ENCODE assay signal across 8 cellular contexts in genomic region chr2:30915485-30915884, GRCh38.
DNase-seq lines count a peak whose midpoint lies in the region; ATAC-seq and TF ChIP-seq lines count a peak whose summit lies in the region.

No MANE protein-coding gene starts in this region.

- H2AFZ ChIP-seq in neuronal stem cell (ENCODE audit: low read length) = no peak overlapping the region

- ATAC-seq in HG03025 (IDR thresholded peaks at IDR 0.05; ENCODE audit: low FRiP score, unreplicated experiment) (no peak), GM21423 (IDR thresholded peaks at IDR 0.05; ENCODE audit: unreplicated experiment) (no peak)

- no peak overlapping the region for H2BK12ac ChIP-seq in neuronal stem cell (ENCODE audit: low read length)

- TF ChIP-seq CTCF in LNCAP (IDR thresholded peaks at IDR 0.05) = peak; percentile 34; the same call in 1 of the 2 replicates

- H3K27ac ChIP-seq in neuronal stem cell (replicated peaks; ENCODE audit: low read length) = no peak overlapping the region

- no peaks in the 10 kb centered on the region for H3K79me1 ChIP-seq in neuronal stem cell (ENCODE audit: low read depth, low read length)

- H3K4ac ChIP-seq in neuronal stem cell (ENCODE audit: low read length) = no peak overlapping the region

- H3K27me3 ChIP-seq in neuronal stem cell (ENCODE audit: control insufficient read depth in 3 of 3, insufficient read depth in 3 of 3, low read depth in 1 of 3, low read length in 3 of 3) = no peaks in the 10 kb centered on the region

- no peak overlapping the region for H3K9ac ChIP-seq in neuronal stem cell (ENCODE audit: low read depth, low read length, poor library complexity)

- DNase-seq in ELR (ENCODE audit: low read depth) (peak; percentile 5), ecto neural progenitor cell (ENCODE audit: low spot score) (peak; percentile 75), neuronal stem cell (ENCODE audit: low spot score) (peak; percentile 18), germinal center (ENCODE audit: low spot score) (no peak)
- no peak for DNase-seq in activated T-cell treated with anti-CD3 and anti-CD28 coated beads, Interleukin-2, amount 50 U/mL, for 1 hour

- H3K36me3 ChIP-seq in neuronal stem cell (replicated peaks in 1 of 2; ENCODE audit: control insufficient read depth in 2 of 2, insufficient read depth in 2 of 2, low read length in 2 of 2) = no peaks in the 10 kb centered on the region

- H2AK5ac ChIP-seq in neuronal stem cell (ENCODE audit: low read depth, low read length) = no peak overlapping the region

- no CpG with 5 or more reads among the region's 3 CpGs for WGBS in neuronal stem cell (ENCODE audit: extremely low coverage in 2 of 2, insufficient read length in 2 of 2, insufficient replicate concordance in 1 of 2), 2 donors

- no peak overlapping the region for H3K4me2 ChIP-seq in neuronal stem cell (ENCODE audit: insufficient read depth, low read length, poor library complexity, severe bottlenecking)

- H3K14ac ChIP-seq in neuronal stem cell (ENCODE audit: low read length) = no peak overlapping the region

- H4K91ac ChIP-seq in neuronal stem cell (ENCODE audit: low read depth, low read length, poor library complexity) = no peak overlapping the region

- no peak overlapping the region for H3K4me3 ChIP-seq in neuronal stem cell (ENCODE audit: low read length in 2 of 2)

- H3K23ac ChIP-seq in neuronal stem cell (ENCODE audit: low read depth, low read length, poor library complexity) = no peak overlapping the region

- no peak overlapping the region for H3K18ac ChIP-seq in neuronal stem cell (ENCODE audit: low read length)

- H3K4me1 ChIP-seq in neuronal stem cell (ENCODE audit: control insufficient read depth in 2 of 2, insufficient read depth in 1 of 2, low read depth in 1 of 2, low read length in 2 of 2) = peaks cover 0 to 2% of the 10 kb centered on the region in 2 donors

- no peak overlapping the region for H2BK120ac ChIP-seq in neuronal stem cell (ENCODE audit: low read depth, low read length)

- H2BK15ac ChIP-seq in neuronal stem cell (ENCODE audit: low read length) = no peak overlapping the region

- H4K8ac ChIP-seq in neuronal stem cell (ENCODE audit: low read depth, low read length) = no peak overlapping the region

- H2BK5ac ChIP-seq in neuronal stem cell (ENCODE audit: low read length) = no peak overlapping the region

- H3K9me3 ChIP-seq in neuronal stem cell (replicated peaks in 1 of 2; ENCODE audit: control insufficient read depth in 2 of 2, insufficient read depth in 1 of 2, low read depth in 1 of 2, low read length in 2 of 2) = no peaks in the 10 kb centered on the region

Comparison
In these comparisons a context has a peak if more than half of its experiments do, and no peak if none do; other contexts are left out.
1. DNase-seq: peak in ELR (single experiment), ecto neural progenitor cell (single experiment) and neuronal stem cell (single experiment); none in germinal center (single experiment) and activated T-cell treated with anti-CD3 and anti-CD28 coated beads, Interleukin-2, amount 50 U/mL, for 1 hour (single experiment).